ENCODE assay signal across 1 cellular context in the genomic region with DNA sequence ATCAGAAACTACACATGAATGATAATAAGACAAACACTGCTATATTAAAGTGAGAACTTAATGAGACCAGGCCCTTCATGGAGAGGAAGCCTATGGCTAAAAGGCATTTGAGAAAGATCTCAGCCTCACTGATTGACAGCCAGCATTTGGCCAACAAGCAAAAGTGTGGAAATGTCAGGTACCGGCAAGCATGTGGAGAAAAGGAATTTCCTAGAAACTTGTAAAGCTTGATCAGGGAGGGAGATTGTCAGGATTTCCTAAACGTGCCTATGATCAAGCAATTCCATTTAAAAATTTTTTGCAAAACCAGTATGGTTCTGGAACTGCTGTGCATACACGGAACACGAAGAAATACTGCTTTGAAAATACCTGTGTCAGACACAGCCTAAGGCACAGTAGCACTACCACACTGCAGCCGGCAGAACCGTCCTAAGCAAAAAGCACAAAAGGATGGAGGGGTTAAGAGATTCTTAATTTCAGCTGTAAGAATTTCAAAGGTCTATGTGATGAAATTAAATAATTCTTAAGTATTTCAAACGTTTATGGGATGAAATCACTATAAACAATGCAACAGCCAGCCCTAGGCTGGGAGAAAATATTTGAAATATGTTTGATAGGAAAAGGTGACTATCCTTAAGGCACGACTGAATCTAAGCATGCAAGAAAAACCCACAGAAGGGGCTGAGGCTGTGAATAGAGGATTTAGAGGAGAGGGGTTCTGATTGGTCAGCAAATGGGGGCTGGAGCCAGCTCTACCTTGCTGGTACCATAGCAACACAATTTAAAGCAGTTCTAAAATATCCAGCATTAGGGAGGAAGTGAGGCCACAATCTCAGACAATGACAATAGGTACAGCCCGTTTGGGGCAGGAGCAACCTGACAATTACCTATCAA.
TF ChIP-seq lines count a peak whose summit lies in the region.

No MANE protein-coding gene starts in this region.

TF ChIP-seq in IMR-90, 13 proteins besides CTCF, POLR2A, EP300 and RAD21:
- TF ChIP-seq SMC3 (IDR thresholded peaks at IDR 0.05; ENCODE audit: low read depth, low read length) (no peak), CHD1 (IDR thresholded peaks at IDR 0.05; ENCODE audit: low read depth, low read length) (no peak), CEBPB (IDR thresholded peaks at IDR 0.05; ENCODE audit: low read depth, low read length) (no peak)
